9 cellular contexts compared by ENCODE assay signal in genomic region chr2:170822292-170822884, GRCh38. TPM values are rescaled to one million over a fixed set of nuclear protein-coding genes. Genes with fewer than 3 reads are reported as not detected.
A peak's percentile ranks its signal among the peaks of the same experiment; 100 is the strongest.
DNase-seq lines count a peak whose midpoint lies in the region; ATAC-seq and TF ChIP-seq lines count a peak whose summit lies in the region.
"Had no signal": no experiment of that assay in that cellular context is flagged by ENCODE, and none has a peak within 500 bp of the region (broad histone marks: within the 10 kb centered on the region; RNA-seq: fewer than 3 reads in every experiment).

No MANE protein-coding gene starts in this region.

- no peak for TF ChIP-seq CTCF in thoracic aorta (IDR thresholded peaks at IDR 0.05)

- DNase-seq in activated effector memory CD4-positive, alpha-beta T cell treated with anti-CD3 and anti-CD28 coated beads, Interleukin-2, amount 50 U/mL, for 16 hours = peak; percentile 74
- DNase-seq in activated effector memory CD4-positive, alpha-beta T cell treated with Interleukin-2 at 50 U/mL for 16 hours = no peak
- peak; percentile 53 for DNase-seq in activated naive CD8-positive, alpha-beta T cell treated with anti-CD3 and anti-CD28 coated beads for 36 hours
- peak; percentile 63 for DNase-seq in left kidney (ENCODE audit: low read depth, low spot score)
- no peak for DNase-seq in thoracic aorta (ENCODE audit: low spot score)

- no peaks in the 10 kb centered on the region for H3K36me3 Mint-ChIP-seq in activated naive CD8-positive, alpha-beta T cell treated with anti-CD3 and anti-CD28 coated beads for 36 hours

- peaks cover 1% of the 10 kb centered on the region for H3K9me3 Mint-ChIP-seq in activated naive CD8-positive, alpha-beta T cell treated with anti-CD3 and anti-CD28 coated beads for 36 hours

- H3K27ac Mint-ChIP-seq in activated naive CD8-positive, alpha-beta T cell treated with anti-CD3 and anti-CD28 coated beads for 36 hours = no peak overlapping the region

- H3K4me3 ChIP-seq in thoracic aorta = peak overlapping the region; percentile 67

- H3K4me1 ChIP-seq in thoracic aorta (ENCODE audit: control insufficient read depth in 1 of 2, low read depth in 2 of 2) = peaks cover 19 to 56% of the 10 kb centered on the region in 2 donors

- no peak overlapping the region for H3K27ac ChIP-seq in thoracic aorta
- H3K27ac ChIP-seq: C4-2B had no signal

- ATAC-seq in thoracic aorta (ENCODE audit: insufficient number of reproducible peaks, low FRiP score, low read depth) = no peak
- ATAC-seq in GM21717 (IDR thresholded peaks at IDR 0.05; ENCODE audit: unreplicated experiment) = no peak
- no peak for ATAC-seq in HG02610 (IDR thresholded peaks at IDR 0.05; ENCODE audit: unreplicated experiment)
- no peak for ATAC-seq in HG03432 (IDR thresholded peaks at IDR 0.05; ENCODE audit: unreplicated experiment)

- H3K27me3 ChIP-seq in thoracic aorta (replicated peaks; ENCODE audit: insufficient read depth) = peaks cover 9% of the 10 kb centered on the region

- peaks cover 34% of the 10 kb centered on the region for H3K4me1 Mint-ChIP-seq in activated naive CD8-positive, alpha-beta T cell treated with anti-CD3 and anti-CD28 coated beads for 36 hours

- peak overlapping the region; percentile 54 for H3K4me3 Mint-ChIP-seq in activated naive CD8-positive, alpha-beta T cell treated with anti-CD3 and anti-CD28 coated beads for 36 hours

- H3K36me3 ChIP-seq in thoracic aorta = no peaks in the 10 kb centered on the region

- H3K9me3 ChIP-seq in thoracic aorta = no peaks in the 10 kb centered on the region

- H3K27me3 Mint-ChIP-seq in activated naive CD8-positive, alpha-beta T cell treated with anti-CD3 and anti-CD28 coated beads for 36 hours = peaks cover 98% of the 10 kb centered on the region

RNA-seq across cellular contexts. Expression of gene GAD1, which starts 5.7 kb away (rescaled TPM):
- total RNA-seq in activated naive CD8-positive, alpha-beta T cell treated with anti-CD3 and anti-CD28 coated beads for 36 hours = 1 to 10 TPM in 1 of 2 experiments, under 1 TPM in 1; 0.74 to 1.0 TPM
- 1 to 10 TPM in 1 of 2 donors, under 1 TPM in 1; 0.41 to 5.5 TPM for total RNA-seq in thoracic aorta

RNA-seq across cellular contexts. Expression of gene ERICH2, which starts 52.2 kb away (rescaled TPM):
- under 1 TPM in 1 of 2 experiments, not detected in 1; 0.40 TPM for total RNA-seq in activated naive CD8-positive, alpha-beta T cell treated with anti-CD3 and anti-CD28 coated beads for 36 hours
- not detected for total RNA-seq in thoracic aorta

Comparison
In these comparisons a context has a peak if more than half of its experiments do, and no peak if none do; other contexts are left out.
1. DNase-seq: peak in activated effector memory CD4-positive, alpha-beta T cell treated with anti-CD3 and anti-CD28 coated beads, Interleukin-2, amount 50 U/mL, for 16 hours (single experiment), activated naive CD8-positive, alpha-beta T cell treated with anti-CD3 and anti-CD28 coated beads for 36 hours (single experiment) and left kidney (single experiment); none in activated effector memory CD4-positive, alpha-beta T cell treated with Interleukin-2 at 50 U/mL for 16 hours (single experiment) and thoracic aorta (single experiment).